2 cellular contexts compared by ENCODE assay signal in genomic region chr6:151060096-151060741, GRCh38.
TF ChIP-seq lines count a peak whose summit lies in the region.

No MANE protein-coding gene starts in this region.

TF ChIP-seq in A549, 52 proteins besides CTCF, POLR2A, EP300 and RAD21 (continued from another document):
- 0 out of 3 replicates have a peak, but pooled peaks have one; percentile 67 for TF ChIP-seq BCL3 (IDR thresholded peaks at IDR 0.05)
- no peak for TF ChIP-seq EHMT2 (IDR thresholded peaks at IDR 0.05; ENCODE audit: low read depth)
- no peak for TF ChIP-seq ZFP36 (IDR thresholded peaks at IDR 0.05; ENCODE audit: borderline replicate concordance, partially characterized antibody)
- TF ChIP-seq ZSCAN20 (CRISPR knock-in tag; IDR thresholded peaks at IDR 0.05) = no peak
- TF ChIP-seq E2F6 (IDR thresholded peaks at IDR 0.05; ENCODE audit: borderline replicate concordance, low read depth) = no peak
- TF ChIP-seq JUNB (IDR thresholded peaks at IDR 0.05) = peak; percentile 98
- 0 out of 2 replicates have a peak, but pooled peaks have one; percentile 32 for TF ChIP-seq FOXS1 (CRISPR knock-in tag; IDR thresholded peaks at IDR 0.05)
- TF ChIP-seq CHD4 (IDR thresholded peaks at IDR 0.05; ENCODE audit: borderline replicate concordance) = no peak
- no peak for TF ChIP-seq SMC3 (IDR thresholded peaks at IDR 0.05)
- TF ChIP-seq NPAS2 (CRISPR knock-in tag; IDR thresholded peaks at IDR 0.05; ENCODE audit: borderline replicate concordance) = no peak
- TF ChIP-seq RNF2 (IDR thresholded peaks at IDR 0.05; ENCODE audit: borderline replicate concordance, low read depth) = no peak
- peak; percentile 77 for TF ChIP-seq HOXB5 (CRISPR knock-in tag; IDR thresholded peaks at IDR 0.05)
- TF ChIP-seq ATOH8 (CRISPR knock-in tag; IDR thresholded peaks at IDR 0.05; ENCODE audit: low read depth) = peak; percentile 52; the same call in 1 of the 2 replicates
- no peak for TF ChIP-seq ZNF302 (CRISPR knock-in tag; IDR thresholded peaks at IDR 0.05)
- peak; percentile 64 for TF ChIP-seq FOSB (CRISPR knock-in tag; IDR thresholded peaks at IDR 0.05)
- no peak for TF ChIP-seq CHD2 (IDR thresholded peaks at IDR 0.05; ENCODE audit: low read length, partially characterized antibody)
- peak; percentile 58; the same call in 1 of the 2 replicates for TF ChIP-seq PBX3 (IDR thresholded peaks at IDR 0.05)
- TF ChIP-seq RFX5 (IDR thresholded peaks at IDR 0.05) = no peak
- no peak for TF ChIP-seq RCOR1 (IDR thresholded peaks at IDR 0.05; ENCODE audit: low read depth, low read length)
- TF ChIP-seq BHLHE40 (IDR thresholded peaks at IDR 0.05; ENCODE audit: low read depth, low read length) = no peak
- TF ChIP-seq GATA3 (IDR thresholded peaks at IDR 0.05; ENCODE audit: borderline replicate concordance) = peak; percentile 97
- no peak for TF ChIP-seq HDAC2 (IDR thresholded peaks at IDR 0.05)
- no peak; the same call in 1 of the 2 replicates for TF ChIP-seq EHF (CRISPR knock-in tag; IDR thresholded peaks at IDR 0.05)
- no peak for TF ChIP-seq MAZ (IDR thresholded peaks at IDR 0.05; ENCODE audit: borderline replicate concordance, low read depth, low read length)

TF ChIP-seq in HepG2, 621 proteins besides CTCF, POLR2A, EP300 and RAD21 (continued from another document and continues in another):
- peak; percentile 69; the same call in 1 of the 2 replicates for TF ChIP-seq HBP1 (CRISPR knock-in tag; IDR thresholded peaks at IDR 0.05; ENCODE audit: low read depth)
- TF ChIP-seq ZNF30 (CRISPR knock-in tag; IDR thresholded peaks at IDR 0.05) = no peak
- TF ChIP-seq ATF1 (CRISPR knock-in tag; IDR thresholded peaks at IDR 0.05) = 0 out of 2 replicates have a peak, but pooled peaks have one; percentile 26
- TF ChIP-seq SSRP1 (CRISPR knock-in tag; IDR thresholded peaks at IDR 0.05) = peak; percentile 90
- peak; percentile 40; the same call in 1 of the 2 replicates for TF ChIP-seq SMAD1 (CRISPR knock-in tag; IDR thresholded peaks at IDR 0.05; ENCODE audit: borderline replicate concordance, low read depth)
- TF ChIP-seq TBX2 (CRISPR knock-in tag; IDR thresholded peaks at IDR 0.05; ENCODE audit: borderline replicate concordance) = peak; percentile 55; the same call in 1 of the 2 replicates
- peak; percentile 54 for TF ChIP-seq ZMAT3 (CRISPR knock-in tag; conservative IDR thresholded peaks at IDR 0.05)
- 0 out of 2 replicates have a peak, but pooled peaks have one; percentile 62 for TF ChIP-seq ARNTL (CRISPR knock-in tag; IDR thresholded peaks at IDR 0.05)
- TF ChIP-seq ZNF335 (CRISPR knock-in tag; IDR thresholded peaks at IDR 0.05) = peak; percentile 73; the same call in 1 of the 2 replicates
- no peak for TF ChIP-seq RORA (CRISPR knock-in tag; IDR thresholded peaks at IDR 0.05)
- 0 out of 2 replicates have a peak, but pooled peaks have one; percentile 51 for TF ChIP-seq BORCS8-MEF2B (CRISPR knock-in tag; IDR thresholded peaks at IDR 0.05)
- TF ChIP-seq ZNF605 (CRISPR knock-in tag; IDR thresholded peaks at IDR 0.05) = 0 out of 2 replicates have a peak, but pooled peaks have one; percentile 47
- peak; percentile 25; the same call in 1 of the 2 replicates for TF ChIP-seq THAP11 (CRISPR knock-in tag; IDR thresholded peaks at IDR 0.05)
- TF ChIP-seq TARDBP (CRISPR knock-in tag; IDR thresholded peaks at IDR 0.05) = peak; percentile 19; the same call in 1 of the 2 replicates
- TF ChIP-seq ZBTB42 (CRISPR knock-in tag; IDR thresholded peaks at IDR 0.05) = no peak
- TF ChIP-seq ATAD3A (CRISPR knock-in tag; IDR thresholded peaks at IDR 0.05) = no peak
- peak; percentile 88; the same call in 1 of the 2 replicates for TF ChIP-seq HOMEZ (CRISPR knock-in tag; IDR thresholded peaks at IDR 0.05; ENCODE audit: low read depth)
- 0 out of 2 replicates have a peak, but pooled peaks have one; percentile 15 for TF ChIP-seq THRA (CRISPR knock-in tag; IDR thresholded peaks at IDR 0.05; ENCODE audit: borderline replicate concordance)
- TF ChIP-seq HHEX (CRISPR knock-in tag; IDR thresholded peaks at IDR 0.05) = 0 out of 2 replicates have a peak, but pooled peaks have one; percentile 11
- 0 out of 2 replicates have a peak, but pooled peaks have one; percentile 40 for TF ChIP-seq SMARCC2 (IDR thresholded peaks at IDR 0.05)
- TF ChIP-seq RARA (CRISPR knock-in tag; IDR thresholded peaks at IDR 0.05) = peak; percentile 82; the same call in 1 of the 2 replicates
- TF ChIP-seq NONO (IDR thresholded peaks at IDR 0.05) = no peak
- TF ChIP-seq NONO (CRISPR knock-in tag; conservative IDR thresholded peaks at IDR 0.05) = no peak
- TF ChIP-seq RCOR2 (CRISPR knock-in tag; IDR thresholded peaks at IDR 0.05) = 0 out of 2 replicates have a peak, but pooled peaks have one; percentile 34
- peak; percentile 81; the same call in 1 of the 2 replicates for TF ChIP-seq ZBTB38 (CRISPR knock-in tag; IDR thresholded peaks at IDR 0.05)
- peak; percentile 73; the same call in 1 of the 2 replicates for TF ChIP-seq FOSL1 (CRISPR knock-in tag; IDR thresholded peaks at IDR 0.05; ENCODE audit: borderline replicate concordance)
- 0 out of 2 replicates have a peak, but pooled peaks have one; percentile 35 for TF ChIP-seq ZBTB33 (CRISPR knock-in tag; IDR thresholded peaks at IDR 0.05)
- peak; percentile 40; the same call in 1 of the 2 replicates for TF ChIP-seq MBD4 (IDR thresholded peaks at IDR 0.05; ENCODE audit: borderline replicate concordance, low read length)
- TF ChIP-seq ZNF543 (CRISPR knock-in tag; IDR thresholded peaks at IDR 0.05) = no peak
- peak; percentile 69; the same call in 1 of the 2 replicates for TF ChIP-seq REPIN1 (CRISPR knock-in tag; IDR thresholded peaks at IDR 0.05; ENCODE audit: borderline replicate concordance, low read depth)
- TF ChIP-seq DPF2 (CRISPR knock-in tag; IDR thresholded peaks at IDR 0.05; ENCODE audit: borderline replicate concordance, low read depth) = peak; percentile 67
- 0 out of 2 replicates have a peak, but pooled peaks have one; percentile 6 for TF ChIP-seq ZNF414 (CRISPR knock-in tag; IDR thresholded peaks at IDR 0.05)
- TF ChIP-seq HNF4G (IDR thresholded peaks at IDR 0.05; ENCODE audit: borderline replicate concordance, low read depth, low read length) = 0 out of 2 replicates have a peak, but pooled peaks have one; percentile 7
- peak; percentile 58; the same call in 1 of the 2 replicates for TF ChIP-seq HNF4G (CRISPR knock-in tag; IDR thresholded peaks at IDR 0.05; ENCODE audit: borderline replicate concordance, low read depth)
- peak; percentile 30; the same call in 1 of the 2 replicates for TF ChIP-seq ZNF362 (CRISPR knock-in tag; IDR thresholded peaks at IDR 0.05; ENCODE audit: borderline replicate concordance)
- TF ChIP-seq MAFG (CRISPR knock-in tag; IDR thresholded peaks at IDR 0.05) = no peak
- no peak for TF ChIP-seq ZNF230 (CRISPR knock-in tag; IDR thresholded peaks at IDR 0.05)
- TF ChIP-seq ZNF644 (CRISPR knock-in tag; IDR thresholded peaks at IDR 0.05; ENCODE audit: low read depth) = no peak
- peak; percentile 61 for TF ChIP-seq TBL1XR1 (IDR thresholded peaks at IDR 0.05; ENCODE audit: borderline replicate concordance, low read length, partially characterized antibody)
- peak; percentile 90 for TF ChIP-seq MEF2D (CRISPR knock-in tag; IDR thresholded peaks at IDR 0.05)
- TF ChIP-seq ETV5 (CRISPR knock-in tag; IDR thresholded peaks at IDR 0.05; ENCODE audit: borderline replicate concordance) = peak; percentile 68; the same call in 1 of the 2 replicates
- TF ChIP-seq NR2C2 (CRISPR knock-in tag; IDR thresholded peaks at IDR 0.05; ENCODE audit: borderline replicate concordance) = peak; percentile 55; the same call in 1 of the 2 replicates
- no peak for TF ChIP-seq ZFAT (CRISPR knock-in tag; conservative IDR thresholded peaks at IDR 0.05)
- TF ChIP-seq ZBTB21 (CRISPR knock-in tag; IDR thresholded peaks at IDR 0.05) = no peak
- TF ChIP-seq DRAP1 (CRISPR knock-in tag; IDR thresholded peaks at IDR 0.05) = peak; percentile 52; the same call in 1 of the 2 replicates
- peak; percentile 27; the same call in 1 of the 2 replicates for TF ChIP-seq TFE3 (CRISPR knock-in tag; IDR thresholded peaks at IDR 0.05)
- TF ChIP-seq ZBTB7B (CRISPR knock-in tag; IDR thresholded peaks at IDR 0.05) = peak; percentile 69
- TF ChIP-seq NFKBIZ (CRISPR knock-in tag; IDR thresholded peaks at IDR 0.05) = peak; percentile 26; the same call in 1 of the 2 replicates
- peak; percentile 81; the same call in 1 of the 2 replicates for TF ChIP-seq TFAP4 (IDR thresholded peaks at IDR 0.05; ENCODE audit: borderline replicate concordance, low read depth)
